In genomic region chr1:156896490-156897033, GRCh38 we compare ENCODE assay signal across 2 cellular contexts.
TF ChIP-seq lines count a peak whose summit lies in the region.

No MANE protein-coding gene starts in this region.

TF ChIP-seq in Ishikawa, 13 proteins besides CTCF, POLR2A, EP300 and RAD21:
- peak; percentile 23; the same call in 1 of the 2 replicates for TF ChIP-seq TCF12 (IDR thresholded peaks at IDR 0.05; ENCODE audit: low read depth)
- no peak for TF ChIP-seq TAF1 (IDR thresholded peaks at IDR 0.05; ENCODE audit: low read depth)
- TF ChIP-seq TEAD4 (IDR thresholded peaks at IDR 0.05) = peak; percentile 75
- no peak for TF ChIP-seq YY1 (IDR thresholded peaks at IDR 0.05; ENCODE audit: low read depth)
- no peak for TF ChIP-seq USF1 (IDR thresholded peaks at IDR 0.05)
- TF ChIP-seq NFIC (IDR thresholded peaks at IDR 0.05) = 0 out of 2 replicates have a peak, but pooled peaks have one; percentile 26

TF ChIP-seq in H1, 55 proteins besides CTCF, POLR2A, EP300 and RAD21:
- TF ChIP-seq TAF1 (IDR thresholded peaks at IDR 0.05; ENCODE audit: low read depth, low read length) (no peak), ZNF274 (IDR thresholded peaks at IDR 0.05; ENCODE audit: borderline replicate concordance, extremely low read depth, low read length) (no peak), NRF1 (IDR thresholded peaks at IDR 0.05; ENCODE audit: low read depth, low read length) (no peak), RNF2 (IDR thresholded peaks at IDR 0.05; ENCODE audit: borderline replicate concordance, low read depth, low read length, missing control alignments, poor library complexity, severe bottlenecking) (no peak), ASH2L (IDR thresholded peaks at IDR 0.05; ENCODE audit: low read length) (no peak), CBX8 (IDR thresholded peaks at IDR 0.05; ENCODE audit: borderline replicate concordance, low read depth, low read length) (no peak), CHD1 (IDR thresholded peaks at IDR 0.05; ENCODE audit: low read depth, low read length) (no peak), CREB1 (IDR thresholded peaks at IDR 0.05) (no peak), POLR2AphosphoS5 (IDR thresholded peaks at IDR 0.05; ENCODE audit: low read depth, low read length) (no peak), RFX5 (IDR thresholded peaks at IDR 0.05; ENCODE audit: borderline replicate concordance, low read depth, low read length) (no peak), CBX5 (IDR thresholded peaks at IDR 0.05; ENCODE audit: low read depth, low read length) (no peak), HDAC6 (IDR thresholded peaks at IDR 0.05; ENCODE audit: low read depth, low read length) (no peak), SUZ12 (IDR thresholded peaks at IDR 0.05; ENCODE audit: low read length) (no peak), GABPA (IDR thresholded peaks at IDR 0.05; ENCODE audit: borderline replicate concordance, insufficient read depth, low read length) (no peak), EGR1 (IDR thresholded peaks at IDR 0.05; ENCODE audit: borderline replicate concordance, low read depth, low read length) (no peak), POU5F1 (IDR thresholded peaks at IDR 0.05; ENCODE audit: low read depth, low read length) (no peak), NANOG (IDR thresholded peaks at IDR 0.05; ENCODE audit: insufficient read depth, low read depth, low read length, poor library complexity, severe bottlenecking) (no peak), SIRT6 (IDR thresholded peaks at IDR 0.05; ENCODE audit: low read length) (no peak), SIN3A (conservative IDR thresholded peaks at IDR 0.05 in 1 of 2, IDR thresholded peaks at IDR 0.05 in 1 of 2; ENCODE audit: low read depth in 1 of 2, low read length in 2 of 2) (no peak), PHF8 (conservative IDR thresholded peaks at IDR 0.05; ENCODE audit: low read depth, low read length) (no peak)
